8 cellular contexts compared by ENCODE assay signal in genomic region chr21:33360871-33361602, GRCh38. TPM values are rescaled to one million over a fixed set of nuclear protein-coding genes. Genes with fewer than 3 reads are reported as not detected.
DNase-seq lines count a peak whose midpoint lies in the region; ATAC-seq and TF ChIP-seq lines count a peak whose summit lies in the region.

No MANE protein-coding gene starts in this region.

- H3K27me3 ChIP-seq in esophagus (ENCODE audit: control insufficient read depth in 1 of 2, insufficient read depth in 2 of 2, low read length in 2 of 2) = no peaks in the 10 kb centered on the region
- no peaks in the 10 kb centered on the region for H3K27me3 ChIP-seq in naive thymus-derived CD4-positive, alpha-beta T cell (ENCODE audit: control insufficient read depth in 2 of 2, insufficient read depth in 2 of 2, low read length in 2 of 2)

- peaks cover 8% of the 10 kb centered on the region; the same call in 1 of the 2 replicates for H3K9me3 ChIP-seq in OCI-LY7 (ENCODE audit: low read length)
- H3K9me3 ChIP-seq in esophagus (ENCODE audit: control insufficient read depth in 2 of 2, insufficient read depth in 1 of 2, low read depth in 1 of 2, low read length in 1 of 2) = no peaks in the 10 kb centered on the region
- H3K9me3 ChIP-seq in naive thymus-derived CD4-positive, alpha-beta T cell (ENCODE audit: control insufficient read depth in 2 of 3, low read length in 3 of 3) = no peaks in the 10 kb centered on the region

- H3K4me1 ChIP-seq in OCI-LY7 (ENCODE audit: insufficient read depth, low read length, poor library complexity, severe bottlenecking) = peaks cover 38% of the 10 kb centered on the region
- peaks cover 0 to 6% of the 10 kb centered on the region in 2 donors for H3K4me1 ChIP-seq in esophagus (ENCODE audit: control insufficient read depth in 2 of 2, insufficient read depth in 2 of 2, low read length in 1 of 2)
- H3K4me1 ChIP-seq in naive thymus-derived CD4-positive, alpha-beta T cell (ENCODE audit: control insufficient read depth in 2 of 2, insufficient read depth in 2 of 2, low read length in 2 of 2) = peaks cover 7 to 12% of the 10 kb centered on the region in 2 donors

- H3K4me1 Mint-ChIP-seq in naive thymus-derived CD4-positive, alpha-beta T cell = peaks cover 14 to 25% (median 20%) of the 10 kb centered on the region in 7 donors
- H3K4me1 Mint-ChIP-seq in stimulated activated effector memory CD8-positive, alpha-beta T cell treated with anti-CD3 and anti-CD28 coated beads, Interleukin-12 subunit alpha, Interleukin-12 subunit beta, amount 100 ng/mL, for 72 hours = peaks cover 7% of the 10 kb centered on the region

- no peaks in the 10 kb centered on the region for H4K20me1 ChIP-seq in OCI-LY7 (ENCODE audit: insufficient read depth, low read length)

- H3K4me3 Mint-ChIP-seq in naive thymus-derived CD4-positive, alpha-beta T cell = peak overlapping the region; percentile 81 to 96 (median 88)
- peak overlapping the region; percentile 63 for H3K4me3 Mint-ChIP-seq in stimulated activated effector memory CD8-positive, alpha-beta T cell treated with anti-CD3 and anti-CD28 coated beads, Interleukin-12 subunit alpha, Interleukin-12 subunit beta, amount 100 ng/mL, for 72 hours

- peak; percentile 64 for TF ChIP-seq RAD21 in Ishikawa (IDR thresholded peaks at IDR 0.05; ENCODE audit: low read depth)

- 13% methylated on average over 14 of the region's 14 CpGs for WGBS in esophagus, 2 donors

- no peaks in the 10 kb centered on the region for H3K9me2 ChIP-seq in OCI-LY7 (ENCODE audit: insufficient read depth, low read length)

- DNase-seq in COR-L47 (lab: John Stamatoyannopoulos, UW) (peak; percentile 77), OCI-LY7 (ENCODE audit: low spot score) (peak; percentile 85), activated T-cell treated with anti-CD3 and anti-CD28 coated beads for 48 hours (ENCODE audit: low read depth) (peak; percentile 82)
- peak; percentile 76 to 88 (median 84) for DNase-seq in naive thymus-derived CD4-positive, alpha-beta T cell
- peak; percentile 82 to 92 for DNase-seq in stimulated activated effector memory CD8-positive, alpha-beta T cell treated with anti-CD3 and anti-CD28 coated beads, Interleukin-12 subunit alpha, Interleukin-12 subunit beta, amount 100 ng/mL, for 72 hours (ENCODE audit: low spot score in 2 of 2)

- CTCF ChIA-PET in OCI-LY7 (lab: Charles Lee; ENCODE audit: unreplicated experiment) = interaction anchor here (0.6 to 1.8 kb wide), 9 partner anchors 10 to 164 kb away, joined by 3 to 7 read pairs (median 4); partner anchors contain the start of gene IFNAR1
- CTCF ChIA-PET in naive thymus-derived CD4-positive, alpha-beta T cell (lab: Charles Lee) = interaction anchor here (0.5 to 3.7 kb wide), 39 partner anchors 8 to 649 kb away, joined by 3 to 25 read pairs (median 4); partner anchors contain the start of genes IFNAR1 and IFNGR2

- peak overlapping the region; percentile 60 for H3K4me2 ChIP-seq in OCI-LY7 (ENCODE audit: low read length)

- H2AFZ ChIP-seq in OCI-LY7 (ENCODE audit: low read length) = peak overlapping the region; percentile 32; the same call in 1 of the 2 replicates

- POLR2A ChIA-PET in OCI-LY7 (lab: Charles Lee) = interaction anchor here (0.6 to 2.3 kb wide), 18 partner anchors 8 to 176 kb away, joined by 3 to 12 read pairs (median 5); partner anchors contain the start of gene IFNAR1
- POLR2A ChIA-PET in naive thymus-derived CD4-positive, alpha-beta T cell (lab: Charles Lee) = interaction anchor here (0.6 to 2.9 kb wide), 48 partner anchors 9 to 429 kb away, joined by 3 to 58 read pairs (median 7); partner anchors contain the start of genes IFNAR1, IFNAR2, IFNGR2 and IL10RB

- H3K27ac ChIP-seq in OCI-LY7 (ENCODE audit: low read depth, low read length, poor library complexity, severe bottlenecking) = peak overlapping the region; percentile 73
- H3K27ac ChIP-seq in esophagus (ENCODE audit: low read depth in 2 of 2, low read length in 1 of 2) = peak overlapping the region; percentile 53 to 93
- peak overlapping the region; percentile 63 for H3K27ac ChIP-seq in naive thymus-derived CD4-positive, alpha-beta T cell (ENCODE audit: low read depth, low read length)

- intact Hi-C loops in OCI-LY7 (cut with micrococcal nuclease; ENCODE audit: unreplicated experiment) = loop anchor here (1.0 to 5.0 kb wide), 5 partner anchors 14 to 160 kb away; partner anchors contain the start of genes IFNGR2 and IL10RB
- intact Hi-C loops in naive thymus-derived CD4-positive, alpha-beta T cell (cut with micrococcal nuclease) = loop anchor here (1.0 to 10.0 kb wide), 11 partner anchors 22 to 246 kb away; partner anchors contain the start of genes IL10RB (in 2 of the 2), GART (in 1 of the 2) and SON (in 1 of the 2)

- peaks cover 0 to 3% (median 0%) of the 10 kb centered on the region in 11 donors for H3K9me3 Mint-ChIP-seq in naive thymus-derived CD4-positive, alpha-beta T cell
- H3K9me3 Mint-ChIP-seq in stimulated activated effector memory CD8-positive, alpha-beta T cell treated with anti-CD3 and anti-CD28 coated beads, Interleukin-12 subunit alpha, Interleukin-12 subunit beta, amount 100 ng/mL, for 72 hours = no peaks in the 10 kb centered on the region

- H3K36me3 ChIP-seq in OCI-LY7 (ENCODE audit: insufficient read depth, low read length) (peaks cover 26% of the 10 kb centered on the region), esophagus (ENCODE audit: control insufficient read depth in 2 of 2, insufficient read depth in 2 of 2, low read length in 1 of 2) (peaks cover 4 to 6% of the 10 kb centered on the region in 2 donors)
- peaks cover 0 to 19% (median 0%) of the 10 kb centered on the region in 3 experiments for H3K36me3 ChIP-seq in naive thymus-derived CD4-positive, alpha-beta T cell (ENCODE audit: control insufficient read depth in 2 of 3, insufficient read depth in 3 of 3, low read length in 3 of 3)

- ATAC-seq in GM21423 (IDR thresholded peaks at IDR 0.05; ENCODE audit: unreplicated experiment) = peak; percentile 70
- ATAC-seq in naive thymus-derived CD4-positive, alpha-beta T cell = peak; percentile 86
- peak; percentile 91 for ATAC-seq in stimulated activated effector memory CD8-positive, alpha-beta T cell treated with anti-CD3 and anti-CD28 coated beads, Interleukin-12 subunit alpha, Interleukin-12 subunit beta, amount 100 ng/mL, for 72 hours

- TF ChIP-seq CTCF in OCI-LY7 (conservative IDR thresholded peaks at IDR 0.05; ENCODE audit: low read length) = peak; percentile 94

- peak overlapping the region; percentile 38 for H3K4me3 ChIP-seq in OCI-LY7 (ENCODE audit: low read depth, low read length, poor library complexity, severe bottlenecking)
- no peak overlapping the region for H3K4me3 ChIP-seq in esophagus (ENCODE audit: low read depth in 1 of 2, low read length in 2 of 2)
- H3K4me3 ChIP-seq in naive thymus-derived CD4-positive, alpha-beta T cell (ENCODE audit: low read length) = peak overlapping the region; percentile 76

- H3K27me3 Mint-ChIP-seq in naive thymus-derived CD4-positive, alpha-beta T cell = no peaks in the 10 kb centered on the region

- no peaks in the 10 kb centered on the region for H3K79me2 ChIP-seq in OCI-LY7 (ENCODE audit: insufficient read depth, low read depth, low read length)

- BruUV-seq in OCI-LY7 (replicated peaks; lab: Mats Ljungman, UMichigan) = no TSS peak

- peaks cover 0 to 20% (median 5%) of the 10 kb centered on the region in 5 donors for H3K36me3 Mint-ChIP-seq in naive thymus-derived CD4-positive, alpha-beta T cell
- H3K36me3 Mint-ChIP-seq in stimulated activated effector memory CD8-positive, alpha-beta T cell treated with anti-CD3 and anti-CD28 coated beads, Interleukin-12 subunit alpha, Interleukin-12 subunit beta, amount 100 ng/mL, for 72 hours = peaks cover 12% of the 10 kb centered on the region

- H3K27ac Mint-ChIP-seq in naive thymus-derived CD4-positive, alpha-beta T cell = peak overlapping the region; percentile 76 to 97 (median 92)
- H3K27ac Mint-ChIP-seq in stimulated activated effector memory CD8-positive, alpha-beta T cell treated with anti-CD3 and anti-CD28 coated beads, Interleukin-12 subunit alpha, Interleukin-12 subunit beta, amount 100 ng/mL, for 72 hours = no peak overlapping the region

- TF ChIP-seq EP300 in Ishikawa (IDR thresholded peaks at IDR 0.05; ENCODE audit: borderline replicate concordance) = 0 out of 2 replicates have a peak, but pooled peaks have one; percentile 11

TF ChIP-seq in Ishikawa, 13 proteins besides CTCF, POLR2A, EP300 and RAD21:
- TF ChIP-seq CEBPB (IDR thresholded peaks at IDR 0.05) (no peak), USF1 (IDR thresholded peaks at IDR 0.05) (no peak), YY1 (IDR thresholded peaks at IDR 0.05; ENCODE audit: low read depth) (peak; percentile 59; the same call in 1 of the 2 replicates), MAX (IDR thresholded peaks at IDR 0.05) (0 out of 2 replicates have a peak, but pooled peaks have one; percentile 16)

RNA-seq across cellular contexts. Expression of gene IFNAR1, which starts 36.3 kb away (rescaled TPM):
- 17.0 and 18.1 TPM in 2 replicates for total RNA-seq in OCI-LY7 (2014; rRNA removed; shearing (Covaris generic))
- total RNA-seq in OCI-LY7 (2022) = 60.8 and 65.2 TPM in 2 replicates
- polyA plus RNA-seq in esophagus = 10 to 100 TPM in 1 of 2 donors, 1 to 10 TPM in 1; 9.0 to 14.1 TPM
- 10 to 100 TPM; 24.7 to 60.8 (median 40.0) TPM for total RNA-seq in naive thymus-derived CD4-positive, alpha-beta T cell
- polyA plus RNA-seq in naive thymus-derived CD4-positive, alpha-beta T cell = 10 to 100 TPM; 62.5 to 76.2 TPM

RNA-seq across cellular contexts. Expression of gene IFNGR2, which starts 42.2 kb away (rescaled TPM):
- 61.0 and 86.9 TPM in 2 replicates for total RNA-seq in OCI-LY7 (2014; rRNA removed; shearing (Covaris generic))
- 70.2 and 83.5 TPM in 2 replicates for total RNA-seq in OCI-LY7 (2022)
- 10 to 100 TPM; 44.9 to 52.5 TPM for polyA plus RNA-seq in esophagus
- total RNA-seq in naive thymus-derived CD4-positive, alpha-beta T cell = 10 to 100 TPM in 4 of 5 experiments, 1 to 10 TPM in 1; 9.1 to 80.5 (median 33.7) TPM
- 10 to 100 TPM; 29.8 to 39.2 TPM for polyA plus RNA-seq in naive thymus-derived CD4-positive, alpha-beta T cell

Comparison
In these comparisons a context has a peak if more than half of its experiments do, and no peak if none do; other contexts are left out.
1. H3K4me3 ChIP-seq: peak in OCI-LY7 (single experiment) and naive thymus-derived CD4-positive, alpha-beta T cell (single experiment); none in esophagus (0 of 2).
2. Peak in every context shown above with its lines, with median percentiles within 50 percentile points of each other: DNase-seq, ATAC-seq and H3K27ac ChIP-seq.